In genomic region chr12:43758728-43759563, GRCh38 we compare ENCODE assay signal across 8 cellular contexts. TPM values are rescaled to one million over a fixed set of nuclear protein-coding genes. Genes with fewer than 3 reads are reported as not detected.
DNase-seq lines count a peak whose midpoint lies in the region; ATAC-seq, FAIRE-seq and TF ChIP-seq lines count a peak whose summit lies in the region.

TSS of gene IRAK4 (plus strand) at chr12:43758951. CDS start at chr12:43768112, 9,161 bp downstream.
TSS of gene PUS7L (minus strand) at chr12:43758790. CDS start at chr12:43755245, 3,545 bp downstream.

- DNase-seq in D721Med (ENCODE audit: insufficient read length, low spot score) (peak; percentile 58), endothelial cell (ENCODE audit: low spot score) (peak; percentile 90), mesothelial cell of epicardium (ENCODE audit: low spot score in 2 of 2, unreplicated experiment in 2 of 2) (peak; percentile 69 to 79)
- DNase-seq in activated CD8-positive, alpha-beta memory T cell treated with anti-CD3 and anti-CD28 coated beads, Interleukin-2, amount 50 U/mL, for 48 hours = peak; percentile 96
- DNase-seq in stimulated activated CD8-positive, alpha-beta memory T cell treated with anti-CD3 and anti-CD28 coated beads, Interleukin-2, amount 100 ng/mL, for 1 hour (ENCODE audit: low read depth in 2 of 2) = peak; percentile 89 to 90

- H3K79me2 ChIP-seq in OCI-LY3 (ENCODE audit: low read length) = peaks cover 40% of the 10 kb centered on the region

- H3K27ac Mint-ChIP-seq in endothelial cell (ENCODE audit: unreplicated experiment) (peak within 1 kb of the TSS; percentile 85), mesothelial cell of epicardium (peak within 1 kb of the TSS; percentile 93)

- H4K20me1 ChIP-seq in OCI-LY3 (ENCODE audit: insufficient read depth, low read length) = no peaks in the 10 kb centered on the region

- H3K9me3 Mint-ChIP-seq in endothelial cell (ENCODE audit: unreplicated experiment) (no peaks in the 10 kb centered on the region), mesothelial cell of epicardium (no peaks in the 10 kb centered on the region)

- H3K4me3 ChIP-seq in HUES64 (ENCODE audit: low read length) (peak within 1 kb of the TSS; percentile 84), OCI-LY3 (ENCODE audit: low read length) (peak within 1 kb of the TSS; percentile 94)

- H3K27me3 Mint-ChIP-seq in endothelial cell (ENCODE audit: unreplicated experiment) (peaks cover 2% of the 10 kb centered on the region), mesothelial cell of epicardium (ENCODE audit: low read depth) (no peaks in the 10 kb centered on the region)

- H3K9me3 ChIP-seq in HUES64 (ENCODE audit: insufficient read depth, low read depth, low read length) (no peaks in the 10 kb centered on the region), OCI-LY3 (ENCODE audit: insufficient read depth, low read length) (no peaks in the 10 kb centered on the region)

- TF ChIP-seq CTCF in D721Med (IDR thresholded peaks at IDR 0.05; ENCODE audit: insufficient read depth, missing control alignments) = peak; percentile 50
- peak; percentile 46 for TF ChIP-seq CTCF in OCI-LY3 (IDR thresholded peaks at IDR 0.05; ENCODE audit: low read depth, low read length)
- TF ChIP-seq CTCF in endothelial cell (IDR thresholded peaks at IDR 0.05; ENCODE audit: unreplicated experiment) = no peak
- TF ChIP-seq CTCF in mesothelial cell of epicardium (IDR thresholded peaks at IDR 0.05; ENCODE audit: unreplicated experiment) = no peak

- ATAC-seq in GM21447 (IDR thresholded peaks at IDR 0.05; ENCODE audit: unreplicated experiment) = peak; percentile 95

- peak within 1 kb of the TSS; percentile 95 for H3K4me3 Mint-ChIP-seq in endothelial cell (ENCODE audit: unreplicated experiment)
- peak within 1 kb of the TSS; percentile 83 for H3K4me3 Mint-ChIP-seq in mesothelial cell of epicardium

- H3K27ac ChIP-seq in HUES64 (ENCODE audit: low read depth, low read length) (peak within 1 kb of the TSS; percentile 81), OCI-LY3 (ENCODE audit: low read length) (peak within 1 kb of the TSS; percentile 84)

- peaks cover 31% of the 10 kb centered on the region for H3K4me1 ChIP-seq in HUES64 (ENCODE audit: insufficient read depth, low read length)
- H3K4me1 ChIP-seq in OCI-LY3 (ENCODE audit: low read length) = peaks cover 17% of the 10 kb centered on the region

- H3K36me3 Mint-ChIP-seq in endothelial cell (ENCODE audit: low read depth, unreplicated experiment) (no peaks in the 10 kb centered on the region), mesothelial cell of epicardium (peaks cover 6% of the 10 kb centered on the region)

- H3K9ac ChIP-seq in HUES64 (ENCODE audit: low read depth, low read length) = peak within 1 kb of the TSS; percentile 74
- peak within 1 kb of the TSS; percentile 93 for H3K9ac ChIP-seq in OCI-LY3 (ENCODE audit: low read length)

- H3K4me2 ChIP-seq in OCI-LY3 (ENCODE audit: low read length) = peak within 1 kb of the TSS; percentile 97

- FAIRE-seq in D721Med (lab: Jason Lieb, UNC) = no peak

- H3K27me3 ChIP-seq in HUES64 (ENCODE audit: insufficient read depth, low read length) = no peaks in the 10 kb centered on the region
- H3K27me3 ChIP-seq in OCI-LY3 (ENCODE audit: low read depth, low read length) = no peaks in the 10 kb centered on the region

- H3K4me1 Mint-ChIP-seq in endothelial cell (ENCODE audit: unreplicated experiment) (peaks cover 21% of the 10 kb centered on the region), mesothelial cell of epicardium (peaks cover 16% of the 10 kb centered on the region)

- H3K36me3 ChIP-seq in HUES64 (ENCODE audit: insufficient read depth, low read length) (peaks cover 13% of the 10 kb centered on the region), OCI-LY3 (replicated peaks; ENCODE audit: low read depth, low read length) (peaks cover 23% of the 10 kb centered on the region)

- H2AFZ ChIP-seq in OCI-LY3 (ENCODE audit: low read depth, low read length) = peak within 1 kb of the TSS; percentile 92

- 52% methylated on average over 54 of the region's 54 CpGs for WGBS in HUES64

RNA-seq across cellular contexts. Expression of gene IRAK4, which starts in this region (rescaled TPM):
- polyA plus RNA-seq in HUES64 (2013, experiment 1 of 2) = 2.7 TPM
- polyA plus RNA-seq in HUES64 (2013, experiment 2 of 2) = 4.5 TPM
- total RNA-seq in endothelial cell (ENCODE audit: unreplicated experiment) (17.3 TPM), mesothelial cell of epicardium (6.1 to 8.2 TPM (median 7.5 TPM) in 3 replicates)

RNA-seq across cellular contexts. Expression of gene PUS7L, which starts in this region (rescaled TPM):
- 12.8 TPM for polyA plus RNA-seq in HUES64 (2013, experiment 1 of 2)
- polyA plus RNA-seq in HUES64 (2013, experiment 2 of 2) = 10.0 TPM
- 15.4 TPM for total RNA-seq in endothelial cell (ENCODE audit: unreplicated experiment)
- 10.6 to 13.0 TPM (median 12.6 TPM) in 3 replicates for total RNA-seq in mesothelial cell of epicardium

Comparison
In these comparisons a context has a peak if more than half of its experiments do, and no peak if none do; other contexts are left out.
1. Peak in every context shown above with its lines: DNase-seq, ATAC-seq, H3K4me3 ChIP-seq and H3K27ac ChIP-seq.
2. CTCF ChIP-seq: peak in D721Med (single experiment) and OCI-LY3 (single experiment); none in endothelial cell (single experiment) and mesothelial cell of epicardium (single experiment).